In genomic region chr1:39738622-39739366, GRCh38 we compare ENCODE assay signal across 8 cellular contexts. TPM values are rescaled to one million over a fixed set of nuclear protein-coding genes. Genes with fewer than 3 reads are reported as not detected.
A peak's percentile ranks its signal among the peaks of the same experiment; 100 is the strongest.
DNase-seq lines count a peak whose midpoint lies in the region; ATAC-seq and TF ChIP-seq lines count a peak whose summit lies in the region.

PPIE (plus strand) TSS chr1:39738882; CDS start chr1:39738901, 19 bp downstream.

- H3K36me3 ChIP-seq in ovary (no peaks in the 10 kb centered on the region), thymus (ENCODE audit: control insufficient read depth, insufficient read depth) (peaks cover 16% of the 10 kb centered on the region)

- no peak for TF ChIP-seq EP300 in ovary (IDR thresholded peaks at IDR 0.05)

- peak within 1 kb of the TSS; percentile 93 for H3K27ac Mint-ChIP-seq in activated naive CD8-positive, alpha-beta T cell treated with anti-CD3 and anti-CD28 coated beads, Interleukin-2, amount 10 ng/mL, durations not matched to agents 7 days and 5 days

- peaks cover 11% of the 10 kb centered on the region for H3K27me3 Mint-ChIP-seq in activated naive CD8-positive, alpha-beta T cell treated with anti-CD3 and anti-CD28 coated beads, Interleukin-2, amount 10 ng/mL, durations not matched to agents 7 days and 5 days

- no peaks in the 10 kb centered on the region for H3K9me3 ChIP-seq in ovary
- H3K9me3 ChIP-seq in thymus (ENCODE audit: control insufficient read depth), result no peaks in the 10 kb centered on the region

- peaks cover 39% of the 10 kb centered on the region for H3K4me1 Mint-ChIP-seq in activated naive CD8-positive, alpha-beta T cell treated with anti-CD3 and anti-CD28 coated beads, Interleukin-2, amount 10 ng/mL, durations not matched to agents 7 days and 5 days

- H3K4me3 ChIP-seq in ovary (peak within 1 kb of the TSS; percentile 82), thymus (ENCODE audit: low read length) (peak within 1 kb of the TSS; percentile 84)

- peak within 1 kb of the TSS; percentile 95 for H3K4me3 Mint-ChIP-seq in activated naive CD8-positive, alpha-beta T cell treated with anti-CD3 and anti-CD28 coated beads, Interleukin-2, amount 10 ng/mL, durations not matched to agents 7 days and 5 days

- no peak for TF ChIP-seq CTCF in ovary (IDR thresholded peaks at IDR 0.05)

- H3K9me3 Mint-ChIP-seq in activated naive CD8-positive, alpha-beta T cell treated with anti-CD3 and anti-CD28 coated beads, Interleukin-2, amount 10 ng/mL, durations not matched to agents 7 days and 5 days, result peaks cover 3% of the 10 kb centered on the region

- ATAC-seq in HG02571 (IDR thresholded peaks at IDR 0.05; ENCODE audit: unreplicated experiment) (peak; percentile 88), Right ventricle myocardium inferior (peak; percentile 98)
- peak; percentile 96 for ATAC-seq in activated naive CD8-positive, alpha-beta T cell treated with anti-CD3 and anti-CD28 coated beads, Interleukin-2, amount 10 ng/mL, durations not matched to agents 7 days and 5 days (ENCODE audit: low read depth)

- peak; percentile 60 for TF ChIP-seq POLR2A in ovary (IDR thresholded peaks at IDR 0.05)

- H3K27ac ChIP-seq in ovary (peak within 1 kb of the TSS; percentile 10 to 73), thymus (ENCODE audit: low read depth) (peak within 1 kb of the TSS; percentile 90)

- DNase-seq in ELR (ENCODE audit: low read depth) (peak; percentile 92), NCI-H128 (lab: John Stamatoyannopoulos, UW; ENCODE audit: unreplicated experiment) (peak; percentile 42), SW 1271 (lab: John Stamatoyannopoulos, UW) (peak; percentile 82 to 87), Right ventricle myocardium inferior (ENCODE audit: missing footprints) (peak; percentile 97), ovary (peak; percentile 94 to 97 (median 95))
- peak; percentile 91 for DNase-seq in activated naive CD8-positive, alpha-beta T cell treated with anti-CD3 and anti-CD28 coated beads, Interleukin-2, amount 10 ng/mL, durations not matched to agents 7 days and 5 days

- WGBS in ovary, 3 donors, result 0 to 1% (median 1%) methylated on average over 50 to 52 of the region's 52 CpGs
- 2% methylated on average over 52 of the region's 52 CpGs for WGBS in thymus

- intact Hi-C loops in Right ventricle myocardium inferior (cut with DNase I), result no loop called here
- intact Hi-C loops in ovary (cut with DNase I), result no loop called here

- no peaks in the 10 kb centered on the region for H3K27me3 ChIP-seq in ovary
- H3K27me3 ChIP-seq in thymus (ENCODE audit: control insufficient read depth, insufficient read depth), result peaks cover 9% of the 10 kb centered on the region

- H3K4me1 ChIP-seq in ovary (ENCODE audit: insufficient read depth) (peaks cover 4% of the 10 kb centered on the region), thymus (ENCODE audit: control insufficient read depth, insufficient read depth, low read length) (peaks cover 9% of the 10 kb centered on the region)

- POLR2A ChIA-PET in activated naive CD8-positive, alpha-beta T cell treated with anti-CD3 and anti-CD28 coated beads, Interleukin-2, amount 10 ng/mL, durations not matched to agents 7 days and 5 days (lab: Charles Lee), result interaction anchor here (0.6 to 2.4 kb wide), 14 partner anchors 8 to 523 kb away, joined by 3 to 17 read pairs (median 4); partner anchors contain the start of genes CAP1, HPCAL4 and NT5C1A

- H3K36me3 Mint-ChIP-seq in activated naive CD8-positive, alpha-beta T cell treated with anti-CD3 and anti-CD28 coated beads, Interleukin-2, amount 10 ng/mL, durations not matched to agents 7 days and 5 days, result peaks cover 15% of the 10 kb centered on the region

RNA-seq across cellular contexts. Expression of gene PPIE, which starts in this region (rescaled TPM):
- 10 to 100 TPM; 70.8 to 73.5 TPM for total RNA-seq in activated naive CD8-positive, alpha-beta T cell treated with anti-CD3 and anti-CD28 coated beads, Interleukin-2, amount 10 ng/mL, durations not matched to agents 7 days and 5 days
- 27.9 TPM for total RNA-seq in Right ventricle myocardium inferior
- total RNA-seq in ovary, result 10 to 100 TPM; 30.9 to 66.2 (median 46.7) TPM
- polyA plus RNA-seq in ovary, result 100 to 1,000 TPM in 1 of 2 donors, 10 to 100 TPM in 1; 53.3 to 103 TPM
- 54.2 TPM for polyA plus RNA-seq in thymus

Comparison
In these comparisons a context has a peak if more than half of its experiments do, and no peak if none do; other contexts are left out.
1. Peak in every context shown above with its lines: DNase-seq, ATAC-seq, H3K4me3 ChIP-seq and H3K27ac ChIP-seq.
2. DNase-seq: peak in every context shown above with its lines; median percentile 97 in Right ventricle myocardium inferior; 95 in ovary; 92 in ELR; 91 in activated naive CD8-positive, alpha-beta T cell treated with anti-CD3 and anti-CD28 coated beads, Interleukin-2, amount 10 ng/mL, durations not matched to agents 7 days and 5 days; 84 in SW 1271; 42 in NCI-H128.